ENCODE assay signal across 8 cellular contexts in the genomic region with DNA sequence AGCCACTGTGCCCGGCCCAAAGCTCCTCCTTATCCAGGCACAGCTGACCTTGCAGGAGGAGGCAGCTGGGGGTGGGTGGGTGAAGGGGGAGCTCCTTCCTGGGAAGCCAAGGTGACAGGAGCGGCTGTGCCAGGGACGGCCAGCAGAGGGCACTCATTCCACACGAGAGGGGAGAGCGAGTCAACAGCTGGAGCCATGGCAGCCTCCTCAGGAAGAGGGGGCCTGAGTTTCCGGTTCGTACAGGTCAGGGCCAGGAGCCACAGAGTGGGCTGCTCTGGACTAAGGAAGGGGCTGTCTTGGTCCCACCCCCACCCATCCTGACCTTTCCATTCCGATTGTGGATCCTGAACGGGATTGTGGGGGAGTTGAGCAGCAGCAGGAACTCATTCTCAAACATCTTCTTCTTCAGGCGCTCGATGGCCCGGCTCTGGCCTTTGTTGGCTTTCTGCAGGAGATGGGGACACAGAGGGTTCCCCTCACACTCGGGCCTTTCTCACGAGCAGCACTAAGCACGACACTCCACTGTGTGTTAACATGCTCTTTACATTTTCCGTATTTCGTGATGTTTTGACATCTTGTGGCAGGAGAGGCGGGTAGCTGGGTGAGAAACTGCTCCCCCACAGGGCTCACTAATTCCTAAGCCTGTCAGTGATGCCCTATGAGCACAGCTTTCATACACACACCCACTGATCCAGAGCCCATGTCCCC.
DNase-seq lines count a peak whose midpoint lies in the region; ATAC-seq and TF ChIP-seq lines count a peak whose summit lies in the region.

No MANE protein-coding gene starts in this region.

- no peaks in the 10 kb centered on the region for H3K9me2 ChIP-seq in DOHH2 (replicated peaks; ENCODE audit: control insufficient read depth, low read length)

- no peak overlapping the region for H3K27ac Mint-ChIP-seq in endodermal cell

- no peak overlapping the region for H3K4me2 ChIP-seq in DOHH2 (ENCODE audit: low read length)

- H3K27ac ChIP-seq in DOHH2 (ENCODE audit: low read depth, low read length) (no peak overlapping the region), endodermal cell (ENCODE audit: low read depth, low read length) (no peak overlapping the region)

- no peak overlapping the region for H3K4me3 Mint-ChIP-seq in endodermal cell

- peaks cover 42% of the 10 kb centered on the region for H3K36me3 Mint-ChIP-seq in endodermal cell (ENCODE audit: low read depth)

- intact Hi-C loops in posterior cingulate gyrus (cut with DNase I): loop anchor here (5.0 kb wide), 2 partner anchors 56 to 261 kb away; no protein-coding TSS in a partner anchor

- H3K4me3 ChIP-seq in DOHH2 (ENCODE audit: low read length): no peak overlapping the region
- no peak overlapping the region for H3K4me3 ChIP-seq in endodermal cell (ENCODE audit: low read length)

- H3K36me3 ChIP-seq in DOHH2 (ENCODE audit: control insufficient read depth, low read length) (peaks cover 81% of the 10 kb centered on the region), endodermal cell (ENCODE audit: control insufficient read depth, insufficient read depth, low read length) (peaks cover 30% of the 10 kb centered on the region)

- H3K9me3 Mint-ChIP-seq in endodermal cell: peaks cover 7% of the 10 kb centered on the region

- H3K4me1 ChIP-seq in DOHH2 (ENCODE audit: control insufficient read depth, low read length) (no peaks in the 10 kb centered on the region), endodermal cell (ENCODE audit: control insufficient read depth, insufficient read depth, low read length) (no peaks in the 10 kb centered on the region)

- ATAC-seq in GM21529 (IDR thresholded peaks at IDR 0.05; ENCODE audit: unreplicated experiment): no peak

- H3K79me2 ChIP-seq in DOHH2 (ENCODE audit: control insufficient read depth, low read length): no peaks in the 10 kb centered on the region

- no peaks in the 10 kb centered on the region for H3K4me1 Mint-ChIP-seq in endodermal cell

- H3K27me3 ChIP-seq in DOHH2 (ENCODE audit: control insufficient read depth, low read length): no peaks in the 10 kb centered on the region
- H3K27me3 ChIP-seq in endodermal cell (ENCODE audit: control insufficient read depth, insufficient read depth, low read length, poor library complexity, severe bottlenecking): no peaks in the 10 kb centered on the region

- H3K9me3 ChIP-seq in DOHH2 (ENCODE audit: control insufficient read depth, insufficient read depth, low read length) (peaks cover 4% of the 10 kb centered on the region; the same call in 1 of the 2 replicates), endodermal cell (ENCODE audit: control insufficient read depth, low read length) (peaks cover 3% of the 10 kb centered on the region)

- H3F3A ChIP-seq in DOHH2 (ENCODE audit: control insufficient read depth, insufficient read depth): no peaks in the 10 kb centered on the region

- WGBS in endodermal cell (ENCODE audit: insufficient coverage in 1 of 2, insufficient read length in 1 of 2), 2 experiments: 92 to 94% methylated on average over 13 to 18 of the region's 18 CpGs

- peak; percentile 64 for TF ChIP-seq CTCF in DOHH2 (IDR thresholded peaks at IDR 0.05; ENCODE audit: low read depth, low read length, poor library complexity, severe bottlenecking)
- TF ChIP-seq CTCF in endodermal cell (conservative IDR thresholded peaks at IDR 0.05): peak; percentile 69

- no peaks in the 10 kb centered on the region for H4K20me1 ChIP-seq in DOHH2 (ENCODE audit: control insufficient read depth, insufficient read depth, low read depth, low read length)

- DNase-seq in LoVo (ENCODE audit: low spot score) (peak; percentile 54), endodermal cell (peak; percentile 95), posterior cingulate gyrus (peak in 7 of 10 donors; percentile 33 to 92 (median 61)), DMS79 treated with DMSO at 0.1 percent for 48 hours (lab: John Stamatoyannopoulos, UW) (no peak), middle frontal gyrus (ENCODE audit: extremely low spot score, low spot score) (no peak)
- peak; percentile 80 for DNase-seq in activated CD4-positive, alpha-beta T cell treated with anti-CD3 and anti-CD28 coated beads for 48 hours

- no peak overlapping the region for H3K9ac ChIP-seq in endodermal cell (ENCODE audit: extremely low read depth, low read length, poor library complexity, severe bottlenecking)

- H3K27me3 Mint-ChIP-seq in endodermal cell (ENCODE audit: insufficient read depth): no peaks in the 10 kb centered on the region

Comparison
In these comparisons a context has a peak if more than half of its experiments do, and no peak if none do; other contexts are left out.
1. DNase-seq: peak in LoVo (single experiment), activated CD4-positive, alpha-beta T cell treated with anti-CD3 and anti-CD28 coated beads for 48 hours (single experiment), endodermal cell (single experiment) and posterior cingulate gyrus (7 of 10); none in DMS79 treated with DMSO at 0.1 percent for 48 hours (single experiment) and middle frontal gyrus (single experiment).